In the genomic region with DNA sequence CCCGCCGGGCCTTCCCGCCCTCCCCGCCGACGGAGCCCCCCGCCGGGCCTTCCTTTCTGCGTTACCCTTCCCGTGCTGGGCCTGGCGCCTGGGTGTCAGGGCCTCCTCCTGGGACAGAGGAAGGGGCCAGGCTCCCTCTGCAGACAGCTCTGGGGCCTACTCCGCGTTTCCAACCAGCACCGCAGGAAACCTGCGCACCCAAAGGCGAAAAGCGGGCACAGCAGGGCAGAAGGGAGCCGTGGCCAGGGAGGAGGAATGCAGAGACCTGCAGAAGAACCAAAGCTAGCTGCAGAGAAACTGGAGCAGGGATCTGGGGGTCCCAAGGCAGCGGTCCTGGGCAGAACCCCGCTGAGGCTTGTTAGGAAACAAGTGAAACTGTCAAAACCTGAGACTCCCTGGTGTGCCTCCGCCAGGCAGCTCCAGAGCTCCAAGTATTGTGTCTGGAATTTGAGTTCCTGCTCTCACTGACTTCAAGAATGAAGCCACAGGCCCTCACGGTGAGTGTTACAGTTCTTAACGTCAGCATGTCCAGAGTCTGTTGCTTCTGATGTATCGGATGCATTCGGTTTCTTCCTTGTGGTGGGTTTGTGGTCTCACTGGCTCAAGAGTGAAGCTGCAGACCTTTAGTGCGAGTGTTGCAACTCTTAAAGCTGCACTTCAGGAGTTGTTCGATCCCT, we compare ENCODE assay signal across 13 cellular contexts.
"Had no signal": no experiment of that assay in that cellular context is flagged by ENCODE, and none has a peak within 500 bp of the region (broad histone marks: within the 10 kb centered on the region; RNA-seq: fewer than 3 reads in every experiment).

No MANE protein-coding gene starts in this region.

- DNase-seq: activated CD4-positive, CD25-positive, alpha-beta regulatory T cell; activated gamma-delta T cell; activated T-cell treated with anti-CD3 and anti-CD28 coated beads, Interleukin-2, amount 50 U/mL, for 1 hour; cortex of kidney; effector CD8-positive, alpha-beta T cell; pancreas; retina; T-helper 17 cell; thyroid gland had no signal

- H3K4me1 ChIP-seq: adrenal gland had no signal

- H3K4me1 Mint-ChIP-seq: neural crest cell had no signal

- H3K27ac Mint-ChIP-seq: T-helper 17 cell had no signal

- H3K27me3 ChIP-seq: adrenal gland, pancreas, thyroid gland had no signal

- H3K4me3 ChIP-seq: adrenal gland, pancreas, thyroid gland had no signal

- ATAC-seq: pancreas, SK-N-SH treated with all-trans-retinoic acid at 6 μM for 48 hours, T-helper 17 cell had no signal

- H3K4me3 Mint-ChIP-seq: neural crest cell, T-helper 17 cell had no signal

- H3K36me3 ChIP-seq: adrenal gland, pancreas, thyroid gland had no signal

- H3K9me3 Mint-ChIP-seq: neural crest cell had no signal

- H3K9me3 ChIP-seq: adrenal gland, pancreas, thyroid gland had no signal

- H3K27ac ChIP-seq: adrenal gland, epithelial cell of prostate, pancreas, thyroid gland had no signal

- H3K27me3 Mint-ChIP-seq: T-helper 17 cell had no signal
